ENCODE assay signal across 34 cellular contexts in the genomic region with DNA sequence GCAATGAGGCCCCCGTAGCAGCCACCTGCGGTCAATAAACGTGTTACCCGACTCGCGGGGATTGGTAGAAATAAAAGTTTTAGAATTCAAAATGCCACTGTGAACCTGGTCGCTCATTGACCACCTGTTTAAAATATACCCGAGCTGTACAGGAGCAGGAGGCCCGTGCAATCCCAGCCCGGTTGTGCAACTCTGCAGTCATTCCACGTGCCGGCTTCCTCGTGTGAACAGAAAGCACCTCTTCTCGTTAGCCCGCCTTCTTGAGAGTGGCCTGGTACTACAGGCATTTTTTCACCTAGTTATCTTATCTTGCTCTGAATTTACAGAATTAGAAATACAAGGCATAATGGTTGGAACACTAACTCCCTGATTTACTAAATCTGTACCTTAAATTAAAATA.
"Had no signal": no experiment of that assay in that cellular context is flagged by ENCODE, and none has a peak within 500 bp of the region (broad histone marks: within the 10 kb centered on the region; RNA-seq: fewer than 3 reads in every experiment).

No MANE protein-coding gene starts in this region.

- H3K9me3 ChIP-seq: MG63 had no signal

- H3K4me3 ChIP-seq: MG63 had no signal

- DNase-seq: Karpas-422, Kasumi-1, MG63, MM.1S, MV-4-11, NCI-H1048, NCI-H1092, NCI-H1092 treated with DMSO at 0.1 percent for 48 hours, NCI-H1105, NCI-H1105 treated with DMSO at 0.1 percent for 48 hours, NCI-H1417, NCI-H1417 treated with DMSO at 0.1 percent for 48 hours, NCI-H1436, NCI-H1436 treated with DMSO at 0.1 percent for 48 hours, NCI-H146, NCI-H1694, NCI-H1694 treated with DMSO at 0.1 percent for 48 hours, NCI-H187, NCI-H187 treated with DMSO at 0.1 percent for 48 hours, NCI-H1930, NCI-H2029, NCI-H2029 treated with DMSO at 0.1 percent for 48 hours, NCI-H2081, NCI-H2081 treated with DMSO at 0.1 percent for 48 hours, NCI-H2107, NCI-H2171, NCI-H2171 treated with DMSO at 0.1 percent for 48 hours, NCI-H2227 treated with DMSO at 0.1 percent for 48 hours, NCI-H226, NCI-H345, NCI-H446, NCI-H446 treated with DMSO at 0.1 percent for 48 hours, NCI-H510A, NCI-H510A treated with DMSO at 0.1 percent for 48 hours had no signal

- H3K36me3 ChIP-seq: MG63 had no signal
